1 cellular context compared by ENCODE assay signal in the genomic region with DNA sequence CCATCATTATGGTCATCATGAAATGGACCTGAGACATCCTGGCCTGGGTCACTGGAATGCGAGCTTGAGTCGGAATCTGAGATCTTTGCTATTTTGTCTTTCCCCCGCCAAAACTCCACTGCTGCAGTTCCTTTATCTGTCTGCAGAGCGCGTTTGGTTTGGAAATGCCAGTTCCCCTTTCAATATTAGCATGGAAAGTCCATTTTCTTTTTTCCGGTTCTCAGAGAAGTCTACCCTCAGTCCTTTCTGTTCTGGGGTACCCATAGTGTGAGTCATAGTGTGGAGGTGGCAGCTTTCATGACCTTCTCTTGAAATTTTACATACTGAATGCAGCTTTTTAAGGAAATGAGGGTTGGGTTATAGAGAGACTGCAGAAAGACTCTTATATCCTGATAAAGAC.
TF ChIP-seq lines count a peak whose summit lies in the region.

No MANE protein-coding gene starts in this region.

TF ChIP-seq in K562, 482 proteins besides CTCF, POLR2A, EP300 and RAD21 (continued from another document):
- TF ChIP-seq NFRKB (IDR thresholded peaks at IDR 0.05; ENCODE audit: low read depth) (no peak), SMAD1 (IDR thresholded peaks at IDR 0.05; ENCODE audit: low read depth, low read length, partially characterized antibody) (no peak)
- TF ChIP-seq, protein P1, sequence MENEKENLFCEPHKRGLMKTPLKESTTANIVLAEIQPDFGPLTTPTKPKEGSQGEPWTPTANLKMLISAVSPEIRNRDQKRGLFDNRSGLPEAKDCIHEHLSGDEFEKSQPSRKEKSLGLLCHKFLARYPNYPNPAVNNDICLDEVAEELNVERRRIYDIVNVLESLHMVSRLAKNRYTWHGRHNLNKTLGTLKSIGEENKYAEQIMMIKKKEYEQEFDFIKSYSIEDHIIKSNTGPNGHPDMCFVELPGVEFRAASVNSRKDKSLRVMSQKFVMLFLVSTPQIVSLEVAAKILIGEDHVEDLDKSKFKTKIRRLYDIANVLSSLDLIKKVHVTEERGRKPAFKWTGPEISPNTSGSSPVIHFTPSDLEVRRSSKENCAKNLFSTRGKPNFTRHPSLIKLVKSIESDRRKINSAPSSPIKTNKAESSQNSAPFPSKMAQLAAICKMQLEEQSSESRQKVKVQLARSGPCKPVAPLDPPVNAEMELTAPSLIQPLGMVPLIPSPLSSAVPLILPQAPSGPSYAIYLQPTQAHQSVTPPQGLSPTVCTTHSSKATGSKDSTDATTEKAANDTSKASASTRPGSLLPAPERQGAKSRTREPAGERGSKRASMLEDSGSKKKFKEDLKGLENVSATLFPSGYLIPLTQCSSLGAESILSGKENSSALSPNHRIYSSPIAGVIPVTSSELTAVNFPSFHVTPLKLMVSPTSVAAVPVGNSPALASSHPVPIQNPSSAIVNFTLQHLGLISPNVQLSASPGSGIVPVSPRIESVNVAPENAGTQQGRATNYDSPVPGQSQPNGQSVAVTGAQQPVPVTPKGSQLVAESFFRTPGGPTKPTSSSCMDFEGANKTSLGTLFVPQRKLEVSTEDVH (IDR thresholded peaks at IDR 0.05; ENCODE audit: low read depth, partially characterized antibody): no peak
